11 cellular contexts compared by ENCODE assay signal in genomic region chr2:8536686-8537571, GRCh38.
A peak's percentile ranks its signal among the peaks of the same experiment; 100 is the strongest.
DNase-seq lines count a peak whose midpoint lies in the region; ATAC-seq and TF ChIP-seq lines count a peak whose summit lies in the region.
"Had no signal": no experiment of that assay in that cellular context is flagged by ENCODE, and none has a peak within 500 bp of the region (broad histone marks: within the 10 kb centered on the region; RNA-seq: fewer than 3 reads in every experiment).

No MANE protein-coding gene starts in this region.

- peak overlapping the region; percentile 26; the same call in 1 of the 2 replicates for H3K27ac ChIP-seq in GM23248
- peak overlapping the region; percentile 64 for H3K27ac ChIP-seq in PC-3 (ENCODE audit: low read length)
- H3K27ac ChIP-seq: thoracic aorta had no signal

- no peaks in the 10 kb centered on the region for H3K79me2 ChIP-seq in GM23248 (ENCODE audit: insufficient read depth)
- no peaks in the 10 kb centered on the region for H3K79me2 ChIP-seq in PC-3 (ENCODE audit: low read length)

- H3K36me3 ChIP-seq in GM23248 (ENCODE audit: low read depth) (no peaks in the 10 kb centered on the region), PC-3 (ENCODE audit: low read depth, low read length) (no peaks in the 10 kb centered on the region)
- H3K36me3 ChIP-seq: thoracic aorta had no signal

- peak overlapping the region; percentile 68 for H3K27ac Mint-ChIP-seq in central memory CD8-positive, alpha-beta T cell (ENCODE audit: low read depth)
- H3K27ac Mint-ChIP-seq in progenitor cell of endocrine pancreas (peak overlapping the region; percentile 26), glutamatergic neuron (ENCODE audit: unreplicated experiment) (no peak overlapping the region)

- H4K20me1 ChIP-seq in GM23248 (ENCODE audit: insufficient read depth) (no peaks in the 10 kb centered on the region), PC-3 (ENCODE audit: low read length) (no peaks in the 10 kb centered on the region)

- POLR2A ChIA-PET in PC-3 (lab: Charles Lee; ENCODE audit: unreplicated experiment) = no interaction called here

- no peak overlapping the region for H3K4me3 ChIP-seq in GM23248
- H3K4me3 ChIP-seq in PC-3 (ENCODE audit: low read length) = no peak overlapping the region
- H3K4me3 ChIP-seq: thoracic aorta had no signal

- H3K9me3 Mint-ChIP-seq in central memory CD8-positive, alpha-beta T cell = peaks cover 5% of the 10 kb centered on the region
- peaks cover 8% of the 10 kb centered on the region for H3K9me3 Mint-ChIP-seq in progenitor cell of endocrine pancreas (ENCODE audit: low read depth)
- peaks cover 1% of the 10 kb centered on the region for H3K9me3 Mint-ChIP-seq in glutamatergic neuron (ENCODE audit: unreplicated experiment)

- 49 to 52% methylated on average over 16 of the region's 16 CpGs for WGBS in GM23248 (ENCODE audit: low coverage in 1 of 2, low lambda C conversion rate in 2 of 2, missing lambda C conversion rate in 2 of 2), 2 experiments

- CTCF ChIA-PET in PC-3 (lab: Charles Lee) = interaction anchor here (0.7 kb wide), 1 partner anchor 11 kb away, joined by 6 read pairs; no protein-coding TSS in a partner anchor

- H3K4me1 ChIP-seq in GM23248 (ENCODE audit: insufficient read depth) (peaks cover 24% of the 10 kb centered on the region), PC-3 (ENCODE audit: insufficient read depth, low read length) (peaks cover 36% of the 10 kb centered on the region)

- intact Hi-C loops in PC-3 (cut with micrococcal nuclease) = no loop called here

- H3K4me2 ChIP-seq in GM23248 (ENCODE audit: unreplicated experiment) (no peak overlapping the region), PC-3 (ENCODE audit: low read length) (peak overlapping the region; percentile 30)

- ATAC-seq in PC-3 = no peak
- ATAC-seq in central memory CD8-positive, alpha-beta T cell (replicated peaks; ENCODE audit: extremely low read depth, poor library complexity, severe bottlenecking) = no peak
- no peak for ATAC-seq in GM18498 (IDR thresholded peaks at IDR 0.05; ENCODE audit: unreplicated experiment)

- H3K4me1 Mint-ChIP-seq in central memory CD8-positive, alpha-beta T cell = peaks cover 44% of the 10 kb centered on the region
- peaks cover 39% of the 10 kb centered on the region for H3K4me1 Mint-ChIP-seq in progenitor cell of endocrine pancreas (ENCODE audit: low read depth)
- H3K4me1 Mint-ChIP-seq in glutamatergic neuron (ENCODE audit: low read depth, unreplicated experiment) = no peaks in the 10 kb centered on the region

- in situ Hi-C loops in GM23248 (cut with MboI) = no loop called here

- H3K27me3 Mint-ChIP-seq in central memory CD8-positive, alpha-beta T cell = no peaks in the 10 kb centered on the region
- H3K27me3 Mint-ChIP-seq in progenitor cell of endocrine pancreas (peaks cover 20% of the 10 kb centered on the region), glutamatergic neuron (ENCODE audit: unreplicated experiment) (peaks cover 11% of the 10 kb centered on the region)

- TF ChIP-seq CTCF in PC-3 (conservative IDR thresholded peaks at IDR 0.05; ENCODE audit: low read depth, low read length) (no peak), progenitor cell of endocrine pancreas (IDR thresholded peaks at IDR 0.05; ENCODE audit: unreplicated experiment) (no peak), glutamatergic neuron (IDR thresholded peaks at IDR 0.05; ENCODE audit: partially characterized antibody, unreplicated experiment) (no peak)

- H3K9ac ChIP-seq in GM23248 (peak overlapping the region; percentile 35), PC-3 (ENCODE audit: low read length) (0 out of 2 replicates have a peak overlapping the region, but pooled peaks have one; percentile 21)

- BruUV-seq in PC-3 (replicated peaks; lab: Mats Ljungman, UMichigan) = no TSS peak

- DNase-seq in GM23248 = peak; percentile 76
- peak; percentile 73 for DNase-seq in PC-3
- DNase-seq in central memory CD8-positive, alpha-beta T cell (ENCODE audit: low spot score in 2 of 2) = no peak
- no peak for DNase-seq in progenitor cell of endocrine pancreas (ENCODE audit: low spot score, unreplicated experiment)
- DNase-seq in NAMALWA (ENCODE audit: low spot score) = no peak
- DNase-seq in glutamatergic neuron = no peak
- DNase-seq: kidney; NCI-H82; stimulated activated CD4-positive, alpha-beta T cell treated with anti-CD3 and anti-CD28 coated beads, Interleukin-2, amount 100 ng/mL, for 24 hours had no signal

- no peak overlapping the region for H3K4me3 Mint-ChIP-seq in central memory CD8-positive, alpha-beta T cell
- H3K4me3 Mint-ChIP-seq in progenitor cell of endocrine pancreas (ENCODE audit: low read depth) (no peak overlapping the region), glutamatergic neuron (ENCODE audit: unreplicated experiment) (no peak overlapping the region)

- H3K9me3 ChIP-seq in GM23248 (ENCODE audit: low read depth) (no peaks in the 10 kb centered on the region), PC-3 (ENCODE audit: low read length) (no peaks in the 10 kb centered on the region)
- H3K9me3 ChIP-seq: thoracic aorta had no signal

- H2AFZ ChIP-seq in GM23248 = peak overlapping the region; percentile 67
- peak overlapping the region; percentile 54 for H2AFZ ChIP-seq in PC-3 (ENCODE audit: low read length)

- peaks cover 2% of the 10 kb centered on the region for H3K36me3 Mint-ChIP-seq in central memory CD8-positive, alpha-beta T cell (ENCODE audit: insufficient read depth)
- no peaks in the 10 kb centered on the region for H3K36me3 Mint-ChIP-seq in progenitor cell of endocrine pancreas (ENCODE audit: insufficient read depth)
- H3K36me3 Mint-ChIP-seq in glutamatergic neuron (ENCODE audit: unreplicated experiment) = peaks cover 9% of the 10 kb centered on the region

- H3K27me3 ChIP-seq in GM23248 (replicated peaks; ENCODE audit: insufficient read depth) = no peaks in the 10 kb centered on the region
- no peaks in the 10 kb centered on the region for H3K27me3 ChIP-seq in PC-3 (ENCODE audit: low read length)

- H3F3A ChIP-seq in GM23248 (ENCODE audit: insufficient read depth) (no peaks in the 10 kb centered on the region), PC-3 (ENCODE audit: low read length, unreplicated experiment) (no peaks in the 10 kb centered on the region)

- H3K9me2 ChIP-seq in GM23248 (ENCODE audit: insufficient read depth) (no peaks in the 10 kb centered on the region), PC-3 (replicated peaks; ENCODE audit: low read length) (no peaks in the 10 kb centered on the region)

Comparison
In these comparisons a context has a peak if more than half of its experiments do, and no peak if none do; other contexts are left out.
1. DNase-seq: peak in GM23248 (single experiment) and PC-3 (single experiment); none in central memory CD8-positive, alpha-beta T cell (0 of 2), progenitor cell of endocrine pancreas (single experiment), NAMALWA (single experiment) and glutamatergic neuron (single experiment).